Comparison of ENCODE assay signal across 22 cellular contexts in the genomic region with DNA sequence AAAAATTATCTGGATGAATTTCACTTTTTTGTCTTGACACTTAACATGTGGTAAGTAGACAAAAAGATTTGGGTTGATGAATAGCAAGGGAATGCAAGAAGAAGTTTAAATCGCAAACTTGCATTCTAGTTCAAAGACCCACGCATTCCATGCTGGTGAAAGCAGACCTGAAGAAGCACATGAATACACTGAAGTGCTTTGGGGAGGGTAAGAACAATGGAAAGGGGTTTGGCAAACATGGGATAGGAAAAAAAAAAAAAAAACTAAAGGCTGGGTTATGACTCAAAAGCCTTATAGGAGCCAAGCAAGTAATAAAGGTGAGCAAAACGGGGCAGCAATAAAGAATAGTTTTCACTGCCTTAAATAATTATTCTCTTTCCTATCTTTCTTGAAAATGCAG.
DNase-seq lines count a peak whose midpoint lies in the region; ATAC-seq and TF ChIP-seq lines count a peak whose summit lies in the region.
"Had no signal": no experiment of that assay in that cellular context is flagged by ENCODE, and none has a peak within 500 bp of the region (broad histone marks: within the 10 kb centered on the region; RNA-seq: fewer than 3 reads in every experiment).

No MANE protein-coding gene starts in this region.

- no peak overlapping the region for H3K4me3 Mint-ChIP-seq in CD4-positive, alpha-beta T cell
- H3K4me3 Mint-ChIP-seq: CD8-positive, alpha-beta memory T cell had no signal

- no peak for ATAC-seq in CD4-positive, alpha-beta T cell (ENCODE audit: poor library complexity)
- ATAC-seq in GM21786 (IDR thresholded peaks at IDR 0.05; ENCODE audit: unreplicated experiment), result no peak
- ATAC-seq: HepG2 had no signal

- no peaks in the 10 kb centered on the region for H3K27me3 ChIP-seq in CD4-positive, alpha-beta T cell (ENCODE audit: control insufficient read depth, insufficient read depth, low read length)
- H3K27me3 ChIP-seq: Peyer's patch had no signal

- CTCF ChIA-PET in CD4-positive, alpha-beta T cell (lab: Charles Lee), result no interaction called here

- no peak overlapping the region for H3K27ac ChIP-seq in CD4-positive, alpha-beta T cell (ENCODE audit: low read depth, low read length)
- H3K27ac ChIP-seq: Peyer's patch had no signal

- no peak overlapping the region for H3K27ac Mint-ChIP-seq in CD4-positive, alpha-beta T cell
- H3K27ac Mint-ChIP-seq: CD8-positive, alpha-beta memory T cell had no signal

- no peaks in the 10 kb centered on the region for H3K9me3 ChIP-seq in CD4-positive, alpha-beta T cell (ENCODE audit: control insufficient read depth, low read length)
- H3K9me3 ChIP-seq: Peyer's patch had no signal

- POLR2A ChIA-PET in CD4-positive, alpha-beta T cell (lab: Charles Lee), result no interaction called here

- intact Hi-C loops in CD4-positive, alpha-beta T cell (cut with DNase I, micrococcal nuclease), result no loop called here

- H3K27me3 Mint-ChIP-seq in CD4-positive, alpha-beta T cell, result no peaks in the 10 kb centered on the region

- H3K9me3 Mint-ChIP-seq in CD4-positive, alpha-beta T cell, result no peaks in the 10 kb centered on the region
- H3K9me3 Mint-ChIP-seq: CD8-positive, alpha-beta memory T cell had no signal

- H3K4me1 Mint-ChIP-seq in CD4-positive, alpha-beta T cell (ENCODE audit: low read depth), result no peaks in the 10 kb centered on the region
- H3K4me1 Mint-ChIP-seq: CD8-positive, alpha-beta memory T cell had no signal

- DNase-seq in HT1080 (ENCODE audit: low read depth) (peak; percentile 64), NCI-H2227 treated with DMSO at 0.1 percent for 48 hours (lab: John Stamatoyannopoulos, UW) (peak; percentile 28), astrocyte of the hippocampus (ENCODE audit: low read depth, low spot score) (peak; percentile 76), kidney tubule cell (ENCODE audit: low spot score) (peak; percentile 15), GM03348 (ENCODE audit: low spot score) (no peak)
- no peak for DNase-seq in CD4-positive, alpha-beta T cell
- no peak for DNase-seq in NK-92 treated with Interleukin-12 subunit alpha and Interleukin-12 subunit beta, amount 100 ng/mL, for 24 hours (lab: John Stamatoyannopoulos, UW)
- DNase-seq: AML-193; C1 segment of cervical spinal cord; Calu3; CD8-positive, alpha-beta memory T cell; DMS153; GDM1; KBM-7; NCI-H1092 treated with DMSO at 0.1 percent for 48 hours; NCI-H1436 treated with DMSO at 0.1 percent for 48 hours; NCI-H1930; NCI-H446; NCI-H526 treated with DMSO at 0.1 percent for 48 hours; Peyer's patch had no signal

- H3K36me3 Mint-ChIP-seq in CD4-positive, alpha-beta T cell (ENCODE audit: low read depth), result no peaks in the 10 kb centered on the region
- H3K36me3 Mint-ChIP-seq: CD8-positive, alpha-beta memory T cell had no signal

- no peak for TF ChIP-seq CTCF in CD4-positive, alpha-beta T cell (IDR thresholded peaks at IDR 0.05)

Comparison
In these comparisons a context has a peak if more than half of its experiments do, and no peak if none do; other contexts are left out.
1. DNase-seq: peak in HT1080 (single experiment), NCI-H2227 treated with DMSO at 0.1 percent for 48 hours (single experiment), astrocyte of the hippocampus (single experiment) and kidney tubule cell (single experiment); none in CD4-positive, alpha-beta T cell (0 of 10), GM03348 (single experiment) and NK-92 treated with Interleukin-12 subunit alpha and Interleukin-12 subunit beta, amount 100 ng/mL, for 24 hours (single experiment).